ENCODE assay signal across 16 cellular contexts in genomic region chr6:119036076-119036475, GRCh38. TPM values are rescaled to one million over a fixed set of nuclear protein-coding genes. Genes with fewer than 3 reads are reported as not detected.
DNase-seq lines count a peak whose midpoint lies in the region; ATAC-seq and TF ChIP-seq lines count a peak whose summit lies in the region.
"Had no signal": no experiment of that assay in that cellular context is flagged by ENCODE, and none has a peak within 500 bp of the region (broad histone marks: within the 10 kb centered on the region; RNA-seq: fewer than 3 reads in every experiment).

No MANE protein-coding gene starts in this region.

- POLR2A ChIA-PET in activated CD8-positive, alpha-beta T cell treated with anti-CD3 and anti-CD28 coated beads, Interleukin-2, amount 10 ng/mL, durations not matched to agents 7 days and 5 days (lab: Charles Lee) = interaction anchor here (0.7 kb wide), 1 partner anchor 74 kb away, joined by 3 read pairs; no protein-coding TSS in a partner anchor

- peaks cover 4% of the 10 kb centered on the region for H3K36me3 Mint-ChIP-seq in endodermal cell (ENCODE audit: low read depth)
- H3K36me3 Mint-ChIP-seq in activated CD8-positive, alpha-beta T cell treated with anti-CD3 and anti-CD28 coated beads, Interleukin-2, amount 10 ng/mL, durations not matched to agents 7 days and 5 days (ENCODE audit: low read depth) = no peaks in the 10 kb centered on the region
- H3K36me3 Mint-ChIP-seq: CD8-positive, alpha-beta memory T cell had no signal

- ATAC-seq in activated CD8-positive, alpha-beta T cell treated with anti-CD3 and anti-CD28 coated beads, Interleukin-2, amount 10 ng/mL, durations not matched to agents 7 days and 5 days = no peak
- ATAC-seq: HCT116 had no signal

- peak; percentile 26 for DNase-seq in DMS 273 (lab: John Stamatoyannopoulos, UW; ENCODE audit: unreplicated experiment)
- DNase-seq in DMS 273 treated with DMSO at 0.1 percent for 48 hours (lab: John Stamatoyannopoulos, UW) = no peak
- no peak for DNase-seq in endodermal cell
- DNase-seq in myocyte (ENCODE audit: low read depth) = peak; percentile 70
- DNase-seq in occipital lobe (lab: John Stamatoyannopoulos, UW) = no peak
- DNase-seq in activated CD8-positive, alpha-beta T cell treated with anti-CD3 and anti-CD28 coated beads, Interleukin-2, amount 10 ng/mL, durations not matched to agents 7 days and 5 days = no peak
- no peak for DNase-seq in COLO829 (ENCODE audit: low spot score)
- DNase-seq: AML-193; CD8-positive, alpha-beta memory T cell; DMS153; DMS79 treated with DMSO at 0.1 percent for 48 hours; EL had no signal

- H3K4me3 Mint-ChIP-seq in endodermal cell = peak overlapping the region; percentile 35
- no peak overlapping the region for H3K4me3 Mint-ChIP-seq in activated CD8-positive, alpha-beta T cell treated with anti-CD3 and anti-CD28 coated beads, Interleukin-2, amount 10 ng/mL, durations not matched to agents 7 days and 5 days
- H3K4me3 Mint-ChIP-seq: CD8-positive, alpha-beta memory T cell had no signal

- H3K27me3 Mint-ChIP-seq in endodermal cell (ENCODE audit: insufficient read depth) = no peaks in the 10 kb centered on the region
- no peaks in the 10 kb centered on the region for H3K27me3 Mint-ChIP-seq in activated CD8-positive, alpha-beta T cell treated with anti-CD3 and anti-CD28 coated beads, Interleukin-2, amount 10 ng/mL, durations not matched to agents 7 days and 5 days (ENCODE audit: low read depth)
- H3K27me3 Mint-ChIP-seq: CD8-positive, alpha-beta memory T cell had no signal

- WGBS in endodermal cell (ENCODE audit: insufficient coverage in 1 of 2, insufficient read length in 1 of 2), 2 experiments = 50 to 65% methylated on average over 3 to 5 of the region's 5 CpGs

- CTCF ChIA-PET in activated CD8-positive, alpha-beta T cell treated with anti-CD3 and anti-CD28 coated beads, Interleukin-2, amount 10 ng/mL, durations not matched to agents 7 days and 5 days (lab: Charles Lee) = interaction anchor here (1.3 kb wide), 1 partner anchor 65 kb away, joined by 3 read pairs; no protein-coding TSS in a partner anchor

- H3K27me3 ChIP-seq in endodermal cell (ENCODE audit: control insufficient read depth, insufficient read depth, low read length, poor library complexity, severe bottlenecking) (no peaks in the 10 kb centered on the region), subcutaneous abdominal adipose tissue (ENCODE audit: control insufficient read depth in 5 of 5, insufficient read depth in 4 of 5, low read length in 5 of 5) (no peaks in the 10 kb centered on the region)
- H3K27me3 ChIP-seq: BLaER1 had no signal

- H3K4me1 Mint-ChIP-seq in endodermal cell = peaks cover 70% of the 10 kb centered on the region
- H3K4me1 Mint-ChIP-seq in activated CD8-positive, alpha-beta T cell treated with anti-CD3 and anti-CD28 coated beads, Interleukin-2, amount 10 ng/mL, durations not matched to agents 7 days and 5 days (ENCODE audit: low read depth) = no peaks in the 10 kb centered on the region
- H3K4me1 Mint-ChIP-seq: CD8-positive, alpha-beta memory T cell had no signal

- H3K4me1 ChIP-seq in endodermal cell (ENCODE audit: control insufficient read depth, insufficient read depth, low read length) (peaks cover 38% of the 10 kb centered on the region), subcutaneous abdominal adipose tissue (ENCODE audit: control insufficient read depth in 5 of 5, insufficient read depth in 5 of 5, low read length in 5 of 5) (peaks cover 3 to 27% (median 24%) of the 10 kb centered on the region in 5 donors)

- no peaks in the 10 kb centered on the region for H3K9me3 ChIP-seq in endodermal cell (ENCODE audit: control insufficient read depth, low read length)
- no peaks in the 10 kb centered on the region for H3K9me3 ChIP-seq in subcutaneous abdominal adipose tissue (ENCODE audit: control insufficient read depth in 5 of 5, low read length in 5 of 5)
- H3K9me3 ChIP-seq: BLaER1 had no signal

- peak overlapping the region; percentile 95 for H3K27ac Mint-ChIP-seq in endodermal cell
- no peak overlapping the region for H3K27ac Mint-ChIP-seq in activated CD8-positive, alpha-beta T cell treated with anti-CD3 and anti-CD28 coated beads, Interleukin-2, amount 10 ng/mL, durations not matched to agents 7 days and 5 days

- no peak for TF ChIP-seq CTCF in endodermal cell (conservative IDR thresholded peaks at IDR 0.05)

- peak overlapping the region; percentile 92 for H3K9ac ChIP-seq in endodermal cell (ENCODE audit: extremely low read depth, low read length, poor library complexity, severe bottlenecking)
- H3K9ac ChIP-seq in subcutaneous abdominal adipose tissue (ENCODE audit: low read length in 5 of 5) = no peak overlapping the region
- H3K9ac ChIP-seq: BLaER1 had no signal

- H3K27ac ChIP-seq in endodermal cell (ENCODE audit: low read depth, low read length) (no peak overlapping the region), subcutaneous abdominal adipose tissue (ENCODE audit: low read depth, low read length) (peak overlapping the region; percentile 11)
- H3K27ac ChIP-seq: 22Rv1, BLaER1 had no signal

- H3K36me3 ChIP-seq in endodermal cell (ENCODE audit: control insufficient read depth, insufficient read depth, low read length) (peaks cover 36% of the 10 kb centered on the region), subcutaneous abdominal adipose tissue (ENCODE audit: control insufficient read depth in 5 of 5, insufficient read depth in 5 of 5, low read length in 5 of 5) (no peaks in the 10 kb centered on the region)
- H3K36me3 ChIP-seq: BLaER1 had no signal

- peak overlapping the region; percentile 64 for H3K4me3 ChIP-seq in endodermal cell (ENCODE audit: low read length)
- H3K4me3 ChIP-seq in subcutaneous abdominal adipose tissue (ENCODE audit: low read depth in 1 of 5, low read length in 5 of 5) = no peak overlapping the region
- H3K4me3 ChIP-seq: BLaER1 had no signal

- no peaks in the 10 kb centered on the region for H3K9me3 Mint-ChIP-seq in endodermal cell
- H3K9me3 Mint-ChIP-seq in activated CD8-positive, alpha-beta T cell treated with anti-CD3 and anti-CD28 coated beads, Interleukin-2, amount 10 ng/mL, durations not matched to agents 7 days and 5 days (ENCODE audit: insufficient read depth) = no peaks in the 10 kb centered on the region
- H3K9me3 Mint-ChIP-seq: CD8-positive, alpha-beta memory T cell had no signal

RNA-seq across cellular contexts. Expression of gene FAM184A, which starts 42.4 kb away (rescaled TPM):
- total RNA-seq in endodermal cell (100 to 1,000 TPM; 205 to 216 TPM), myocyte (0.99 and 1.5 TPM in 2 replicates), occipital lobe (37.3 TPM)
- 64.9 TPM for polyA plus RNA-seq in endodermal cell (2013, experiment 1 of 2)
- polyA plus RNA-seq in endodermal cell (2013, experiment 2 of 2) = 72.0 TPM
- 0.33 TPM for polyA plus RNA-seq in myocyte (2012)
- total RNA-seq in activated CD8-positive, alpha-beta T cell treated with anti-CD3 and anti-CD28 coated beads, Interleukin-2, amount 10 ng/mL, durations not matched to agents 7 days and 5 days = 1 to 10 TPM; 2.2 to 2.7 TPM

Comparison
In these comparisons a context has a peak if more than half of its experiments do, and no peak if none do; other contexts are left out.
1. DNase-seq: peak in DMS 273 (single experiment) and myocyte (single experiment); none in DMS 273 treated with DMSO at 0.1 percent for 48 hours (single experiment), endodermal cell (single experiment), occipital lobe (single experiment), activated CD8-positive, alpha-beta T cell treated with anti-CD3 and anti-CD28 coated beads, Interleukin-2, amount 10 ng/mL, durations not matched to agents 7 days and 5 days (single experiment) and COLO829 (single experiment).
2. RNA of gene FAM184A, which starts 42.4 kb away (total RNA-seq): 205 to 216 TPM in endodermal cell and 37.3 TPM in occipital lobe (single experiment); 2.2 to 2.7 TPM in activated CD8-positive, alpha-beta T cell treated with anti-CD3 and anti-CD28 coated beads, Interleukin-2, amount 10 ng/mL, durations not matched to agents 7 days and 5 days and 0.99 to 1.5 TPM in myocyte; every median in the first group is over 10 times any median in the second.